8 cellular contexts compared by ENCODE assay signal in the genomic region with DNA sequence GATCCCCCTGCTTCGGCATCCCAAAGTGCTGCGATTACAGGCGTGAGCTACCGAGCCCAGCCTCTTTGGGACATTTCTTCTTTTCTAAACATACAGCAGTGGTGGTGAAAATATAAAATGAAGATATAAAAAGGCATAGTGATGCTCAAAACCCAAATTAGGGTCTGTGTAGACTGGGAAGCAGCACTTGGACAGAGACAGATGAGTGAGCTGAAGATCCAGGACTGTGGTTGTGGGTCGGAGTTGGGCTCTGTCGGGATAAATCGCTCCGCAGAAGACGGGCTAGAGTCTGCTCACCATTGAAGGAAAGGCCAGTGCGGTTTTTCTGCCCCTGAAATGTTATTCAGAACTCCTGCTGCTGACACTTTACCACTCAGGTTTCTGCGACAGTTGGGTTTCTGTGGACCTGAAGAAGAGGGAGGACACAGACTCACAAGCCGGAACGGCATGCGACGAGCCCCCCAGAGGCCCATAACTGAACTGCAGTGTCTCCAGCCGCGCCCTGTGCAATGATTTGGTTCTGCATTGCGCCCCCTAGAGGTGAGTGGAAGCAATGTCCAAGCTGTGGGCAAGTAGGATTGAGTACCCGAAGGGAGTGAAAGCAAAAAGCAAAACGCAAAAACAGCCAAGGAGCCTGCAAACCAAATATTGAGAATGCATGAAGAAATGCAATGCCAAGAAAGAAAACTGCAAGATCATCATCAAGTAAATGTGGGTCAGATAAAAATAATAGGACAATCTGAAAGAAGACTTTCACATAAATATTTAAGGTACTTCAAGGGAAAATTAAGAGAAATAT.
DNase-seq lines count a peak whose midpoint lies in the region; ATAC-seq and TF ChIP-seq lines count a peak whose summit lies in the region.

No MANE protein-coding gene starts in this region.

- intact Hi-C loops in CD14-positive monocyte (cut with micrococcal nuclease) (no loop called here), dorsolateral prefrontal cortex (cut with DNase I) (loop anchor here (5.0 to 10.0 kb wide), 2 partner anchors 56 to 63 kb away; no protein-coding TSS in a partner anchor)
- intact Hi-C loops in activated CD4-positive, alpha-beta memory T cell treated with anti-CD3 and anti-CD28 coated beads for 36 hours (cut with micrococcal nuclease) = loop anchor here (1.0 to 2.0 kb wide), 5 partner anchors 8 to 193 kb away; a partner anchor contains a TSS

- peaks cover 2 to 7% (median 6%) of the 10 kb centered on the region in 3 donors for H3K27me3 Mint-ChIP-seq in CD14-positive monocyte (ENCODE audit: low read depth in 3 of 3)
- H3K27me3 Mint-ChIP-seq in activated CD4-positive, alpha-beta memory T cell treated with anti-CD3 and anti-CD28 coated beads for 36 hours = peaks cover 16% of the 10 kb centered on the region

- H3K36me3 Mint-ChIP-seq in CD14-positive monocyte = no peaks in the 10 kb centered on the region
- no peaks in the 10 kb centered on the region for H3K36me3 Mint-ChIP-seq in activated CD4-positive, alpha-beta memory T cell treated with anti-CD3 and anti-CD28 coated beads for 36 hours

- H3K4me1 Mint-ChIP-seq in CD14-positive monocyte = peaks cover 7% of the 10 kb centered on the region
- peaks cover 6% of the 10 kb centered on the region for H3K4me1 Mint-ChIP-seq in activated CD4-positive, alpha-beta memory T cell treated with anti-CD3 and anti-CD28 coated beads for 36 hours (ENCODE audit: low read depth)

- DNase-seq in CD14-positive monocyte (ENCODE audit: low spot score) = peak; percentile 84
- peak; percentile 84 for DNase-seq in NCI-H774 (lab: John Stamatoyannopoulos, UW)
- DNase-seq in activated CD4-positive, alpha-beta memory T cell treated with anti-CD3 and anti-CD28 coated beads for 36 hours = peak; percentile 93
- peak; percentile 18 to 79 (median 66) for DNase-seq in dorsolateral prefrontal cortex
- DNase-seq in lung microvascular endothelial cell (ENCODE audit: low read depth in 2 of 2) = peak; percentile 85 to 91
- peak; percentile 62 for DNase-seq in stimulated activated CD8-positive, alpha-beta memory T cell treated with anti-CD3 and anti-CD28 coated beads, Interleukin-15, amount 100 ng/mL, for 24 hours (ENCODE audit: low read depth)

- H3K27ac ChIP-seq in dorsolateral prefrontal cortex = no peak overlapping the region

- TF ChIP-seq CTCF in CD14-positive monocyte (IDR thresholded peaks at IDR 0.05) (peak; percentile 100), dorsolateral prefrontal cortex (IDR thresholded peaks at IDR 0.05 in 54 of 56, conservative IDR thresholded peaks at IDR 0.05 in 2 of 56; ENCODE audit: low read depth in 1 of 56, partially characterized antibody in 56 of 56) (peak; percentile 55 to 92 (median 82))

- no peaks in the 10 kb centered on the region for H3K27me3 ChIP-seq in dorsolateral prefrontal cortex

- peak overlapping the region in 1 of 2 donors; percentile 65 for H3K4me3 Mint-ChIP-seq in CD14-positive monocyte
- H3K4me3 Mint-ChIP-seq in activated CD4-positive, alpha-beta memory T cell treated with anti-CD3 and anti-CD28 coated beads for 36 hours = no peak overlapping the region

- no peaks in the 10 kb centered on the region for H3K9me3 Mint-ChIP-seq in CD14-positive monocyte
- no peaks in the 10 kb centered on the region for H3K9me3 Mint-ChIP-seq in activated CD4-positive, alpha-beta memory T cell treated with anti-CD3 and anti-CD28 coated beads for 36 hours

- POLR2A ChIA-PET in activated CD4-positive, alpha-beta memory T cell treated with anti-CD3 and anti-CD28 coated beads for 36 hours (lab: Charles Lee) = interaction anchor here (0.6 kb wide), 1 partner anchor 194 kb away, joined by 3 read pairs; a partner anchor contains a TSS

- peak overlapping the region in 1 of 7 donors; percentile 20 for H3K27ac Mint-ChIP-seq in CD14-positive monocyte
- H3K27ac Mint-ChIP-seq in activated CD4-positive, alpha-beta memory T cell treated with anti-CD3 and anti-CD28 coated beads for 36 hours = no peak overlapping the region

- peak overlapping the region in 12 of 59 donors; percentile 3 to 33 (median 16) for H3K4me3 ChIP-seq in dorsolateral prefrontal cortex

- CTCF ChIA-PET in activated CD4-positive, alpha-beta memory T cell treated with anti-CD3 and anti-CD28 coated beads for 36 hours (lab: Charles Lee) = interaction anchor here (0.5 to 2.9 kb wide), 42 partner anchors 8 to 404 kb away, joined by 3 to 26 read pairs (median 4); a partner anchor contains a TSS

- ATAC-seq in GM19351 (IDR thresholded peaks at IDR 0.05; ENCODE audit: unreplicated experiment) (peak; percentile 100), HG03439 (IDR thresholded peaks at IDR 0.05; ENCODE audit: unreplicated experiment) (peak; percentile 100)

Comparison
In these comparisons a context has a peak if more than half of its experiments do, and no peak if none do; other contexts are left out.
1. intact Hi-C loops: an anchor here in activated CD4-positive, alpha-beta memory T cell treated with anti-CD3 and anti-CD28 coated beads for 36 hours (1.0 to 2.0 kb wide) and dorsolateral prefrontal cortex (5.0 to 10.0 kb wide); none called in CD14-positive monocyte.